Comparison of ENCODE assay signal across 8 cellular contexts in the genomic region with DNA sequence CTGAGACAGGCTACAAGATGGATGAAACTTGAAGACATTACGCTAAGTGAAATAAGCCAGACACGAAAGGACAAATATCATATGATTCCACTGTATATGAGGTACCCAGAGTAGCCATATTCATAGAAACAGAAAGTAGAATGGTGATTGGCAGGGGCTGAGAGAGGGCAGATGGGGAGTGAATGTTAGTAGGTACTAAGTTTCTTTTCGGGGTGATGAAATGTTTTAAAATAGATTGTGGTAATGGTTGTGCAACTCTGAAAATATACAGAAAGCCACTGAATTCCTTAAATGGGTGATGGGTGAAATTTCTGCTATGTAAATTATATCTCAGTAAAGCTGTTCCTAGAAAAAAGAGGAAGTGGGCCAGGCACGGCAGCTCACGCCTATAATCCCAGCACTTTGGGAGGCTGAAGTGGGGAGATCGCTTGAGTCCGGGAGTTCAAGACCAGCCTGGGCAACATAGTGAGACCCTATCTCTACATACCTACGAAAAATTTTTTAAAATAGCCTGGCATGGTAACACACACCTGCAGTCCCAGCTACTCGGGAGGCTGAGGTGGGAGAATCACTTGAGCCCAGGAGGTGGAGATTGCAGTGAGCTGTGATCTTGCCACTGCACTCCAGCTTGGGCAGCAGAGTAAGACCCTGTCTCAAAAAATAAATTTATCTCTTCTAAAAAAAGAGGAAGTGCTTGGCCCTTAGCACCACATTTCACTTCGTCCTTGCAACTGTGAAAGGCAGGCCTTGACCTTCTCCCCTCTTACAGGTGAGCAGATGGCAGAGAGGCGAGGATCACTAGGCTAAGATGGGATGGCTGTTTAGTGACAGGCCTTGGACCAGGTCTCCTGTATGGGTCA. TPM values are rescaled to one million over a fixed set of nuclear protein-coding genes. Genes with fewer than 3 reads are reported as not detected.
DNase-seq lines count a peak whose midpoint lies in the region; ATAC-seq and TF ChIP-seq lines count a peak whose summit lies in the region.

No MANE protein-coding gene starts in this region.

- H3K4me1 ChIP-seq in RWPE2 (ENCODE audit: insufficient read depth, poor library complexity, severe bottlenecking) = no peaks in the 10 kb centered on the region

- H3K27ac ChIP-seq in RWPE2 (ENCODE audit: poor library complexity, severe bottlenecking) = no peak overlapping the region

- no peaks in the 10 kb centered on the region for H3K9me3 ChIP-seq in RWPE2 (ENCODE audit: severe bottlenecking)

- TF ChIP-seq CTCF in RWPE2 (IDR thresholded peaks at IDR 0.05; ENCODE audit: poor library complexity, severe bottlenecking) = no peak
- no peak for TF ChIP-seq CTCF in omental fat pad (IDR thresholded peaks at IDR 0.05)

- DNase-seq in Right ventricle myocardium inferior (ENCODE audit: missing footprints) (no peak), cardiac septum (ENCODE audit: low spot score) (no peak), RWPE2 (ENCODE audit: low spot score) (no peak), erythroblast (lab: John Stamatoyannopoulos, UW) (peak; percentile 36 to 70), omental fat pad (ENCODE audit: low spot score) (no peak), RKO (ENCODE audit: low spot score) (no peak), NCI-H524 (lab: John Stamatoyannopoulos, UW) (no peak)

- H3K36me3 ChIP-seq in RWPE2 (ENCODE audit: low read depth) = no peaks in the 10 kb centered on the region

- no peak overlapping the region for H3K4me3 ChIP-seq in RWPE2 (ENCODE audit: severe bottlenecking)

- H3K27me3 ChIP-seq in RWPE2 (ENCODE audit: insufficient read depth, poor library complexity, severe bottlenecking) = no peaks in the 10 kb centered on the region

- no peak for TF ChIP-seq POLR2A in erythroblast (IDR thresholded peaks at IDR 0.05; ENCODE audit: low read length)

- peak; percentile 37 for ATAC-seq in Right ventricle myocardium inferior
- ATAC-seq in HG02973 (IDR thresholded peaks at IDR 0.05; ENCODE audit: unreplicated experiment) = peak; percentile 84
- peak; percentile 65 for ATAC-seq in RWPE2 (ENCODE audit: low read depth)
- ATAC-seq in omental fat pad (ENCODE audit: low FRiP score) = peak; percentile 69

- intact Hi-C loops in Right ventricle myocardium inferior (cut with DNase I) (no loop called here), cardiac septum (cut with DNase I) (no loop called here)

RNA-seq across cellular contexts. Expression of a gene that starts 16.0 kb away (rescaled TPM):
- total RNA-seq in Right ventricle myocardium inferior (13.5 TPM), cardiac septum (9.8 TPM), omental fat pad (10 to 100 TPM; 29.4 to 65.4 (median 40.5) TPM)

Comparison
In these comparisons a context has a peak if more than half of its experiments do, and no peak if none do; other contexts are left out.
1. DNase-seq: peak in erythroblast (2 of 2); none in Right ventricle myocardium inferior (single experiment), cardiac septum (single experiment), RWPE2 (single experiment), omental fat pad (single experiment), RKO (single experiment) and NCI-H524 (0 of 2).
2. Peak in every context shown above with its lines, with median percentiles within 50 percentile points of each other: ATAC-seq.